In the genomic region with DNA sequence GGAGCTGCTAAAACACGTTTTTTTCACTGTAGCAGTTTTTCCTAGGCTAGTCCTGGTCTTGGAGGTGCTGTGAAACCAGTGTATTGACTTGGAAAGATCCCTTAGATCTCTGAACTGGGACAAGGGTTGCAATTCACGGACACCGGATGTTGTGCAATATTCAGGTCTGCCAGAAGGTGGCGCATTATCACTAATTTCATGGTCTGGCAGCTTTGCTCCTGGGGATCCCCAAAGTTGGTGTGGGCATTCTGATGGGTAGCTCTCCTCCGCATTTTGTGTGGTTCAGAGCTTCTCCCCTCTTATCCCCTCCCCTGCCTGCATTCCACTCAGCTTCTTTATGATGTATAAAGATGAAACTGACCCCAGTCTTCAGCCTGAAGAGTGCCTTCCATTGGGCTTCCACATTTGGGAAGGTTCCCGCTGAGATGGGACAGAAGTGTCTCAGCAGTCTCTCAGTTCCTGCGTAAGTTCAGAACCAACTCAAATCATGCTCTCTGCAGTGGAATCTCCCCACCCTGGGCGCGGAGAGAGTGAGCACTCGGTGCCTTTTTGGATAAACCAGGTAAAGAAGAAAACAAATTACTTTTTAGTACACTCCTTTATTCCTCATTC, we compare ENCODE assay signal across 8 cellular contexts.
DNase-seq lines count a peak whose midpoint lies in the region; ATAC-seq and TF ChIP-seq lines count a peak whose summit lies in the region.

No MANE protein-coding gene starts in this region.

- H4K20me1 ChIP-seq in smooth muscle cell (ENCODE audit: low read depth): no peaks in the 10 kb centered on the region

- H3K27me3 Mint-ChIP-seq in activated CD4-positive, alpha-beta T cell treated with anti-CD3 and anti-CD28 coated beads, Interleukin-2, amount 10 ng/mL, durations not matched to agents 24 days and 14 days: no peaks in the 10 kb centered on the region
- H3K27me3 Mint-ChIP-seq in CD4-positive, alpha-beta memory T cell: no peaks in the 10 kb centered on the region

- no peaks in the 10 kb centered on the region for H3F3A ChIP-seq in smooth muscle cell (ENCODE audit: low read depth)

- no peaks in the 10 kb centered on the region for H3K36me3 Mint-ChIP-seq in activated CD4-positive, alpha-beta T cell treated with anti-CD3 and anti-CD28 coated beads, Interleukin-2, amount 10 ng/mL, durations not matched to agents 24 days and 14 days (ENCODE audit: low read depth)
- no peaks in the 10 kb centered on the region for H3K36me3 Mint-ChIP-seq in CD4-positive, alpha-beta memory T cell

- DNase-seq in ACHN (peak; percentile 45), GDM1 (lab: John Stamatoyannopoulos, UW) (peak; percentile 2), NCI-H1417 (lab: John Stamatoyannopoulos, UW) (peak; percentile 61 to 86 (median 86)), heart right ventricle (peak in 1 of 2 donors; percentile 36), smooth muscle cell (lab: John Stamatoyannopoulos, UW; ENCODE audit: unreplicated experiment) (no peak)
- DNase-seq in activated CD4-positive, alpha-beta T cell treated with anti-CD3 and anti-CD28 coated beads, Interleukin-2, amount 10 ng/mL, durations not matched to agents 24 days and 14 days: peak; percentile 84
- no peak for DNase-seq in CD4-positive, alpha-beta memory T cell

- H2AFZ ChIP-seq in smooth muscle cell (ENCODE audit: low read depth): no peak overlapping the region

- H3K27ac ChIP-seq in heart right ventricle (no peak overlapping the region), smooth muscle cell (ENCODE audit: low read depth) (no peak overlapping the region)
- H3K27ac ChIP-seq in CD4-positive, alpha-beta memory T cell (ENCODE audit: low read depth, low read length): no peak overlapping the region

- no peaks in the 10 kb centered on the region for H3K79me2 ChIP-seq in smooth muscle cell (ENCODE audit: low read depth)

- no peaks in the 10 kb centered on the region for H3K4me1 Mint-ChIP-seq in activated CD4-positive, alpha-beta T cell treated with anti-CD3 and anti-CD28 coated beads, Interleukin-2, amount 10 ng/mL, durations not matched to agents 24 days and 14 days
- H3K4me1 Mint-ChIP-seq in CD4-positive, alpha-beta memory T cell: no peaks in the 10 kb centered on the region

- no peak overlapping the region for H3K4me3 Mint-ChIP-seq in activated CD4-positive, alpha-beta T cell treated with anti-CD3 and anti-CD28 coated beads, Interleukin-2, amount 10 ng/mL, durations not matched to agents 24 days and 14 days
- H3K4me3 Mint-ChIP-seq in CD4-positive, alpha-beta memory T cell: no peak overlapping the region

- H3K9me3 ChIP-seq in heart right ventricle (no peaks in the 10 kb centered on the region), smooth muscle cell (replicated peaks; ENCODE audit: low read depth) (no peaks in the 10 kb centered on the region)
- no peaks in the 10 kb centered on the region for H3K9me3 ChIP-seq in CD4-positive, alpha-beta memory T cell (ENCODE audit: control insufficient read depth in 1 of 2, low read length in 2 of 2)

- H3K4me3 ChIP-seq in heart right ventricle (no peak overlapping the region), smooth muscle cell (no peak overlapping the region)
- no peak overlapping the region for H3K4me3 ChIP-seq in CD4-positive, alpha-beta memory T cell (ENCODE audit: low read length in 2 of 2)

- in situ Hi-C loops in ACHN (cut with HindIII; ENCODE audit: low pct_ligation_motif_present, low pct_unique_long_range_greater_than_20kb, low sequenced_read_pairs): no loop called here

- CTCF ChIA-PET in CD4-positive, alpha-beta memory T cell (lab: Charles Lee; ENCODE audit: partially characterized antibody): no interaction called here

- no peak overlapping the region for H3K4me2 ChIP-seq in smooth muscle cell

- H3K9ac ChIP-seq in smooth muscle cell (ENCODE audit: low read depth): no peak overlapping the region

- intact Hi-C loops in activated CD4-positive, alpha-beta T cell treated with anti-CD3 and anti-CD28 coated beads, Interleukin-2, amount 10 ng/mL, durations not matched to agents 24 days and 14 days (cut with micrococcal nuclease): loop anchor here (2.0 kb wide), 1 partner anchor 150 kb away; no protein-coding TSS in a partner anchor
- intact Hi-C loops in heart right ventricle (cut with DNase I): loop anchor here in 9 of 10 donors (1.0 to 10.0 kb wide), 4 partner anchors 118 to 146 kb away; no protein-coding TSS in a partner anchor
- intact Hi-C loops in CD4-positive, alpha-beta memory T cell (cut with micrococcal nuclease): no loop called here

- no peak overlapping the region for H3K27ac Mint-ChIP-seq in activated CD4-positive, alpha-beta T cell treated with anti-CD3 and anti-CD28 coated beads, Interleukin-2, amount 10 ng/mL, durations not matched to agents 24 days and 14 days
- H3K27ac Mint-ChIP-seq in CD4-positive, alpha-beta memory T cell: no peak overlapping the region

- H3K36me3 ChIP-seq in heart right ventricle (no peaks in the 10 kb centered on the region), smooth muscle cell (ENCODE audit: low read depth) (no peaks in the 10 kb centered on the region)
- no peaks in the 10 kb centered on the region for H3K36me3 ChIP-seq in CD4-positive, alpha-beta memory T cell (ENCODE audit: insufficient read depth, low read length)

- TF ChIP-seq CTCF in heart right ventricle (IDR thresholded peaks at IDR 0.05): peak; percentile 29 to 67 (median 60)
- peak; percentile 72 for TF ChIP-seq CTCF in smooth muscle cell (IDR thresholded peaks at IDR 0.05; ENCODE audit: borderline replicate concordance, insufficient read depth, poor library complexity, severe bottlenecking)

- H3K4me1 ChIP-seq in heart right ventricle (peaks cover 0 to 5% (median 0%) of the 10 kb centered on the region in 9 donors), smooth muscle cell (ENCODE audit: low read depth) (no peaks in the 10 kb centered on the region)
- H3K4me1 ChIP-seq in CD4-positive, alpha-beta memory T cell (ENCODE audit: insufficient read depth, low read length): no peaks in the 10 kb centered on the region

- no peaks in the 10 kb centered on the region for H3K9me3 Mint-ChIP-seq in activated CD4-positive, alpha-beta T cell treated with anti-CD3 and anti-CD28 coated beads, Interleukin-2, amount 10 ng/mL, durations not matched to agents 24 days and 14 days
- no peaks in the 10 kb centered on the region for H3K9me3 Mint-ChIP-seq in CD4-positive, alpha-beta memory T cell

- 34 to 37% methylated on average over 10 of the region's 10 CpGs for WGBS in heart right ventricle, 2 donors
- 39% methylated on average over 10 of the region's 10 CpGs for WGBS in smooth muscle cell (ENCODE audit: low lambda C conversion rate)

- H3K27me3 ChIP-seq in heart right ventricle: peaks cover 0 to 8% (median 0%) of the 10 kb centered on the region in 7 donors
- H3K27me3 ChIP-seq in smooth muscle cell (ENCODE audit: low read depth): no peaks in the 10 kb centered on the region
- no peaks in the 10 kb centered on the region for H3K27me3 ChIP-seq in CD4-positive, alpha-beta memory T cell (ENCODE audit: insufficient read depth, low read length)

- ATAC-seq in HG02610 (IDR thresholded peaks at IDR 0.05; ENCODE audit: unreplicated experiment): peak; percentile 51
- no peak for ATAC-seq in heart right ventricle

- POLR2A ChIA-PET in CD4-positive, alpha-beta memory T cell (lab: Charles Lee; ENCODE audit: partially characterized antibody): no interaction called here

Comparison
In these comparisons a context has a peak if more than half of its experiments do, and no peak if none do; other contexts are left out.
1. DNase-seq: peak in ACHN (single experiment), GDM1 (single experiment), NCI-H1417 (3 of 3) and activated CD4-positive, alpha-beta T cell treated with anti-CD3 and anti-CD28 coated beads, Interleukin-2, amount 10 ng/mL, durations not matched to agents 24 days and 14 days (single experiment); none in smooth muscle cell (single experiment) and CD4-positive, alpha-beta memory T cell (0 of 5).